Comparison of ENCODE assay signal across 23 cellular contexts in genomic region chr22:25085156-25085555, GRCh38.
DNase-seq lines count a peak whose midpoint lies in the region; ATAC-seq and FAIRE-seq lines count a peak whose summit lies in the region.
"Had no signal": no experiment of that assay in that cellular context is flagged by ENCODE, and none has a peak within 500 bp of the region (broad histone marks: within the 10 kb centered on the region; RNA-seq: fewer than 3 reads in every experiment).

No MANE protein-coding gene starts in this region.

- H3K79me1 ChIP-seq in trophoblast cell (ENCODE audit: low read length) = peaks cover 3% of the 10 kb centered on the region

- no peaks in the 10 kb centered on the region for H3K9me3 Mint-ChIP-seq in activated CD8-positive, alpha-beta memory T cell treated with anti-CD3 and anti-CD28 coated beads, Interleukin-2, amount 10 ng/mL, durations not matched to agents 7 days and 5 days (ENCODE audit: low read depth)
- no peaks in the 10 kb centered on the region for H3K9me3 Mint-ChIP-seq in activated T-helper 1 cell treated with anti-CD3 and anti-CD28 coated beads, Interleukin-12 subunit alpha, Interleukin-12 subunit beta, Interleukin-2, Interleukin-4 antibody, amounts not matched to agents 30 ng/mL and 10 ng/mL and 1 ng/mL, durations not matched to agents 14 hours and 24 hours and 36 hours
- H3K9me3 Mint-ChIP-seq: mesothelial cell of epicardium; naive thymus-derived CD8-positive, alpha-beta T cell had no signal

- no peak overlapping the region for H3K4me2 ChIP-seq in trophoblast cell (ENCODE audit: low read length)

- peaks cover 9% of the 10 kb centered on the region for H3K36me3 Mint-ChIP-seq in activated CD8-positive, alpha-beta memory T cell treated with anti-CD3 and anti-CD28 coated beads, Interleukin-2, amount 10 ng/mL, durations not matched to agents 7 days and 5 days
- peaks cover 15% of the 10 kb centered on the region for H3K36me3 Mint-ChIP-seq in activated T-helper 1 cell treated with anti-CD3 and anti-CD28 coated beads, Interleukin-12 subunit alpha, Interleukin-12 subunit beta, Interleukin-2, Interleukin-4 antibody, amounts not matched to agents 30 ng/mL and 10 ng/mL and 1 ng/mL, durations not matched to agents 14 hours and 24 hours and 36 hours (ENCODE audit: low read depth)
- H3K36me3 Mint-ChIP-seq: mesothelial cell of epicardium; naive thymus-derived CD8-positive, alpha-beta T cell had no signal

- DNase-seq in activated CD8-positive, alpha-beta memory T cell treated with anti-CD3 and anti-CD28 coated beads, Interleukin-2, amount 10 ng/mL, durations not matched to agents 7 days and 5 days = no peak
- no peak for DNase-seq in activated CD8-positive, alpha-beta memory T cell treated with anti-CD3 and anti-CD28 coated beads for 24 hours
- DNase-seq in COLO668 (lab: John Stamatoyannopoulos, UW; ENCODE audit: unreplicated experiment) = peak; percentile 41
- no peak for DNase-seq in activated T-helper 1 cell treated with anti-CD3 and anti-CD28 coated beads, Interleukin-12 subunit alpha, Interleukin-12 subunit beta, Interleukin-2, Interleukin-4 antibody, amounts not matched to agents 30 ng/mL and 10 ng/mL and 1 ng/mL, durations not matched to agents 14 hours and 24 hours and 36 hours (ENCODE audit: low spot score)
- peak in 1 of 2 donors; percentile 59 for DNase-seq in trophoblast cell
- no peak for DNase-seq in frontal cortex (ENCODE audit: low spot score in 2 of 2)
- no peak for DNase-seq in mucosa of gallbladder (ENCODE audit: low spot score)
- DNase-seq: activated CD4-positive, CD25-positive, alpha-beta regulatory T cell treated with anti-CD3 and anti-CD28 coated beads, Interleukin-2, amount 50 U/mL, for 72 hours; activated effector memory CD4-positive, alpha-beta T cell treated with Interleukin-2 at 50 U/mL for 16 hours; naive thymus-derived CD8-positive, alpha-beta T cell; NCI-H1048; NCI-H187; pancreas; SIG-M5; stimulated activated CD4-positive, alpha-beta T cell treated with anti-CD3 and anti-CD28 coated beads, Interleukin-12 subunit alpha, Interleukin-12 subunit beta, amount 100 ng/mL, for 4 hours; stimulated activated CD4-positive, alpha-beta T cell treated with anti-CD3 and anti-CD28 coated beads, Interleukin-4, amount 100 ng/mL, for 24 hours; stimulated activated naive CD4-positive, alpha-beta T cell; transverse colon had no signal

- H3K4me3 Mint-ChIP-seq in activated CD8-positive, alpha-beta memory T cell treated with anti-CD3 and anti-CD28 coated beads, Interleukin-2, amount 10 ng/mL, durations not matched to agents 7 days and 5 days = no peak overlapping the region
- H3K4me3 Mint-ChIP-seq in activated T-helper 1 cell treated with anti-CD3 and anti-CD28 coated beads, Interleukin-12 subunit alpha, Interleukin-12 subunit beta, Interleukin-2, Interleukin-4 antibody, amounts not matched to agents 30 ng/mL and 10 ng/mL and 1 ng/mL, durations not matched to agents 14 hours and 24 hours and 36 hours = no peak overlapping the region
- H3K4me3 Mint-ChIP-seq: mesothelial cell of epicardium; naive thymus-derived CD8-positive, alpha-beta T cell had no signal

- H3K4me1 ChIP-seq in trophoblast cell (ENCODE audit: control insufficient read depth in 1 of 2, insufficient read depth in 2 of 2, low read length in 2 of 2) = peaks cover 10% of the 10 kb centered on the region in 2 experiments

- no peak overlapping the region for H3K14ac ChIP-seq in trophoblast cell (ENCODE audit: low read length)

- H4K12ac ChIP-seq in trophoblast cell (ENCODE audit: low read depth, low read length) = no peak overlapping the region

- ATAC-seq in activated CD8-positive, alpha-beta memory T cell treated with anti-CD3 and anti-CD28 coated beads, Interleukin-2, amount 10 ng/mL, durations not matched to agents 7 days and 5 days = no peak
- ATAC-seq in HG03139 (IDR thresholded peaks at IDR 0.05; ENCODE audit: unreplicated experiment) = no peak
- ATAC-seq: HCT116 had no signal

- no peak overlapping the region for H3K23ac ChIP-seq in trophoblast cell (ENCODE audit: low read length)

- intact Hi-C loops in activated T-helper 1 cell treated with anti-CD3 and anti-CD28 coated beads, Interleukin-12 subunit alpha, Interleukin-12 subunit beta, Interleukin-2, Interleukin-4 antibody, amounts not matched to agents 30 ng/mL and 10 ng/mL and 1 ng/mL, durations not matched to agents 14 hours and 24 hours and 36 hours (cut with micrococcal nuclease) = no loop called here

- no peak overlapping the region for H2BK5ac ChIP-seq in trophoblast cell (ENCODE audit: low read depth, low read length, poor library complexity)

- H2AFZ ChIP-seq in trophoblast cell (ENCODE audit: insufficient read depth, low read length, poor library complexity) = no peak overlapping the region

- H3K4me1 Mint-ChIP-seq in activated CD8-positive, alpha-beta memory T cell treated with anti-CD3 and anti-CD28 coated beads, Interleukin-2, amount 10 ng/mL, durations not matched to agents 7 days and 5 days = peaks cover 53% of the 10 kb centered on the region
- peaks cover 69% of the 10 kb centered on the region for H3K4me1 Mint-ChIP-seq in activated T-helper 1 cell treated with anti-CD3 and anti-CD28 coated beads, Interleukin-12 subunit alpha, Interleukin-12 subunit beta, Interleukin-2, Interleukin-4 antibody, amounts not matched to agents 30 ng/mL and 10 ng/mL and 1 ng/mL, durations not matched to agents 14 hours and 24 hours and 36 hours (ENCODE audit: low read depth)
- H3K4me1 Mint-ChIP-seq: mesothelial cell of epicardium had no signal

- no peaks in the 10 kb centered on the region for H3K9me3 ChIP-seq in trophoblast cell (ENCODE audit: insufficient read depth, low read depth, low read length)
- H3K9me3 ChIP-seq: pancreas, right atrium auricular region, transverse colon had no signal

- no peaks in the 10 kb centered on the region for H3K27me3 Mint-ChIP-seq in activated CD8-positive, alpha-beta memory T cell treated with anti-CD3 and anti-CD28 coated beads, Interleukin-2, amount 10 ng/mL, durations not matched to agents 7 days and 5 days
- no peaks in the 10 kb centered on the region for H3K27me3 Mint-ChIP-seq in activated T-helper 1 cell treated with anti-CD3 and anti-CD28 coated beads, Interleukin-12 subunit alpha, Interleukin-12 subunit beta, Interleukin-2, Interleukin-4 antibody, amounts not matched to agents 30 ng/mL and 10 ng/mL and 1 ng/mL, durations not matched to agents 14 hours and 24 hours and 36 hours (ENCODE audit: insufficient read depth)
- H3K27me3 Mint-ChIP-seq: naive thymus-derived CD8-positive, alpha-beta T cell had no signal

- FAIRE-seq in frontal cortex (lab: Jason Lieb, UNC) = no peak
- FAIRE-seq: pancreas had no signal

- H3K27me3 ChIP-seq in trophoblast cell (ENCODE audit: insufficient read depth, low read length) = no peaks in the 10 kb centered on the region
- H3K27me3 ChIP-seq: pancreas, right atrium auricular region, transverse colon had no signal

- no peak overlapping the region for H3K9ac ChIP-seq in trophoblast cell (ENCODE audit: low read length)

- H2BK12ac ChIP-seq in trophoblast cell (ENCODE audit: low read length) = no peak overlapping the region

- CTCF ChIA-PET in activated CD8-positive, alpha-beta memory T cell treated with anti-CD3 and anti-CD28 coated beads, Interleukin-2, amount 10 ng/mL, durations not matched to agents 7 days and 5 days (lab: Charles Lee) = interaction anchor here (2.1 to 4.0 kb wide), 2 partner anchors 8 to 16 kb away, joined by 8 to 17 read pairs; no protein-coding TSS in a partner anchor

- no peak overlapping the region for H3K4me3 ChIP-seq in trophoblast cell (ENCODE audit: low read depth, low read length)
- H3K4me3 ChIP-seq: pancreas, right atrium auricular region, transverse colon had no signal

- no peak overlapping the region for H3K4ac ChIP-seq in trophoblast cell (ENCODE audit: low read depth, low read length)

- H3K18ac ChIP-seq in trophoblast cell (ENCODE audit: low read length) = no peak overlapping the region

- H3K27ac Mint-ChIP-seq in activated CD8-positive, alpha-beta memory T cell treated with anti-CD3 and anti-CD28 coated beads, Interleukin-2, amount 10 ng/mL, durations not matched to agents 7 days and 5 days = peak overlapping the region; percentile 58
- peak overlapping the region; percentile 71 for H3K27ac Mint-ChIP-seq in activated T-helper 1 cell treated with anti-CD3 and anti-CD28 coated beads, Interleukin-12 subunit alpha, Interleukin-12 subunit beta, Interleukin-2, Interleukin-4 antibody, amounts not matched to agents 30 ng/mL and 10 ng/mL and 1 ng/mL, durations not matched to agents 14 hours and 24 hours and 36 hours
- H3K27ac Mint-ChIP-seq: mesothelial cell of epicardium had no signal

- peak overlapping the region; percentile 58 for H4K91ac ChIP-seq in trophoblast cell (ENCODE audit: low read depth, low read length)

- H3K79me2 ChIP-seq in trophoblast cell (ENCODE audit: control insufficient read depth, insufficient read depth, low read length, poor library complexity) = no peaks in the 10 kb centered on the region

- H2BK120ac ChIP-seq in trophoblast cell (ENCODE audit: insufficient read depth, low read length, poor library complexity) = no peak overlapping the region

- no peak overlapping the region for H2AK5ac ChIP-seq in trophoblast cell (ENCODE audit: low read length)

- no peak overlapping the region for H3K27ac ChIP-seq in trophoblast cell (ENCODE audit: low read depth, low read length)
- H3K27ac ChIP-seq: C4-2B, pancreas, right atrium auricular region, transverse colon had no signal

- H3K36me3 ChIP-seq in trophoblast cell (ENCODE audit: control insufficient read depth in 1 of 2, insufficient read depth in 2 of 2, low read length in 2 of 2) = no peaks in the 10 kb centered on the region
- H3K36me3 ChIP-seq: pancreas, right atrium auricular region, transverse colon had no signal

- H4K8ac ChIP-seq in trophoblast cell (ENCODE audit: low read depth, low read length) = no peak overlapping the region

- no CpG with 5 or more reads among the region's 6 CpGs for WGBS in trophoblast cell (ENCODE audit: extremely low coverage, insufficient coverage, insufficient read length)
